ENCODE assay signal across 9 cellular contexts in the genomic region with DNA sequence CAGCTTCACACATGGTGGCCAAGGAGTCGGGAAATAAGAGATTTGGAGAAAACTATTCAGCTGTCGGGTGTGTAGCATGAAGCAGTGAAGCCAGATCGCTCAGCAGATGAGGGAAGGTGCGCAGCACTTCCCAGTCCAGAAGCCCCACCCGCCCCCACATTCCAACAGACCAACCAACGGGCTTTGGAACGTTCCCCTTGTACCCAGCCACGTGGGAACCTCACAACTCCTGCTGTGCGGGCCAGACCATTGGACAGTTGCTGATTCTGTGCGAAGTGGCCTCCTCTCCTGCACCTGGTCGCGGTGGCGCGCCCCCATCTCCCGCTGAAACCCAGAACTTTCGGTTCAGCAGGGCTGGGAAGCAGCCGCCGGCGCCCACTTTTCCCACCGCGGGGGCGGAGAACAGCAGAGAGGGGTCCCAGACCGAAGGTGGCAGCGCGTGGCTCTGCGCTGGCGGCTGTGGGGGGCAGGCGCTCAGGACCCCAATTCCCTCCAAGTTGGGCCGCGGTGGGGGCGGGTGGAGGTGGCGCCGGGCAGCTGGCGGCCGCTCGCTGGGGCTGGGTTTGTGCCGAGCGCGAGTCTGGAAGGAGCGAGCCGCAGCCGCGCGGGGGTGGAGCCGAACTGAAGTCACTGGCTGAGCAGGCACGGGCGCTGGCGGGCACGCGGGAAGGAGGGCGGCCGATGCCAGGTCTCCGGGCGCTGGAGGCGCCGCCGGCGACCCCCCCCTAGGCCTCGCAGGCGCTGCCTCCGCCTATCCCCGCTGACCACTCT.
DNase-seq lines count a peak whose midpoint lies in the region; ATAC-seq and TF ChIP-seq lines count a peak whose summit lies in the region.
"Had no signal": no experiment of that assay in that cellular context is flagged by ENCODE, and none has a peak within 500 bp of the region (broad histone marks: within the 10 kb centered on the region; RNA-seq: fewer than 3 reads in every experiment).

No MANE protein-coding gene starts in this region.

- peaks cover 20% of the 10 kb centered on the region for H3K27me3 Mint-ChIP-seq in stimulated activated naive CD8-positive, alpha-beta T cell treated with anti-CD3 and anti-CD28 coated beads, Interleukin-15, amount 100 ng/mL, for 72 hours
- peaks cover 7 to 21% (median 13%) of the 10 kb centered on the region in 5 donors for H3K27me3 Mint-ChIP-seq in naive thymus-derived CD4-positive, alpha-beta T cell

- POLR2A ChIA-PET in naive thymus-derived CD4-positive, alpha-beta T cell (lab: Charles Lee), result no interaction called here

- CTCF ChIA-PET in naive thymus-derived CD4-positive, alpha-beta T cell (lab: Charles Lee), result no interaction called here

- no peaks in the 10 kb centered on the region for H3K4me1 ChIP-seq in naive thymus-derived CD4-positive, alpha-beta T cell (ENCODE audit: control insufficient read depth in 2 of 2, insufficient read depth in 2 of 2, low read length in 2 of 2)
- no peaks in the 10 kb centered on the region for H3K4me1 ChIP-seq in aorta (ENCODE audit: control insufficient read depth in 1 of 2, insufficient read depth in 2 of 2, low read length in 2 of 2)

- H3K9me3 ChIP-seq in naive thymus-derived CD4-positive, alpha-beta T cell (ENCODE audit: control insufficient read depth in 2 of 3, low read length in 3 of 3), result no peaks in the 10 kb centered on the region
- no peaks in the 10 kb centered on the region for H3K9me3 ChIP-seq in aorta (ENCODE audit: control insufficient read depth, low read length)

- WGBS in aorta, 2 donors, result 3 to 6% methylated on average over 55 to 62 of the region's 62 CpGs

- peak; percentile 3 for DNase-seq in stimulated activated naive CD8-positive, alpha-beta T cell treated with anti-CD3 and anti-CD28 coated beads, Interleukin-15, Interleukin-2, amounts not matched to agents 100 U/mL and 50 U/mL, for 24 hours
- no peak for DNase-seq in stimulated activated naive CD8-positive, alpha-beta T cell treated with anti-CD3 and anti-CD28 coated beads, Interleukin-15, amount 100 ng/mL, for 72 hours
- DNase-seq in foreskin fibroblast (peak in 1 of 2 donors; percentile 64), aorta (peak; percentile 57 to 89), NCI-H2171 (lab: John Stamatoyannopoulos, UW) (no peak)
- no peak for DNase-seq in naive thymus-derived CD4-positive, alpha-beta T cell
- DNase-seq in effector CD8-positive, alpha-beta T cell (lab: John Stamatoyannopoulos, UW), result no peak
- no peak for DNase-seq in stimulated activated CD4-positive, alpha-beta T cell treated with anti-CD3 and anti-CD28 coated beads, Interleukin-4, amount 100 ng/mL, for 1 hour
- DNase-seq: activated T-cell treated with anti-CD3 and anti-CD28 coated beads, Interleukin-2, amount 50 U/mL, for 24 hours had no signal

- no peaks in the 10 kb centered on the region for H3K36me3 Mint-ChIP-seq in naive thymus-derived CD4-positive, alpha-beta T cell

- no peak overlapping the region for H3K4me3 Mint-ChIP-seq in stimulated activated naive CD8-positive, alpha-beta T cell treated with anti-CD3 and anti-CD28 coated beads, Interleukin-15, amount 100 ng/mL, for 72 hours
- no peak overlapping the region for H3K4me3 Mint-ChIP-seq in naive thymus-derived CD4-positive, alpha-beta T cell
- H3K4me3 Mint-ChIP-seq: activated T-cell treated with anti-CD3 and anti-CD28 coated beads, Interleukin-2, amount 50 U/mL, for 24 hours had no signal

- H3K27ac ChIP-seq in naive thymus-derived CD4-positive, alpha-beta T cell (ENCODE audit: low read depth, low read length), result no peak overlapping the region
- H3K27ac ChIP-seq in aorta (ENCODE audit: low read depth in 1 of 2, low read length in 2 of 2), result no peak overlapping the region

- no peaks in the 10 kb centered on the region for H3K36me3 ChIP-seq in naive thymus-derived CD4-positive, alpha-beta T cell (ENCODE audit: control insufficient read depth in 2 of 3, insufficient read depth in 3 of 3, low read length in 3 of 3)
- H3K36me3 ChIP-seq in aorta (ENCODE audit: control insufficient read depth in 1 of 2, insufficient read depth in 2 of 2, low read length in 1 of 2), result no peaks in the 10 kb centered on the region

- H3K27ac Mint-ChIP-seq in stimulated activated naive CD8-positive, alpha-beta T cell treated with anti-CD3 and anti-CD28 coated beads, Interleukin-15, amount 100 ng/mL, for 72 hours, result no peak overlapping the region
- no peak overlapping the region for H3K27ac Mint-ChIP-seq in naive thymus-derived CD4-positive, alpha-beta T cell
- H3K27ac Mint-ChIP-seq: activated T-cell treated with anti-CD3 and anti-CD28 coated beads, Interleukin-2, amount 50 U/mL, for 24 hours had no signal

- no peaks in the 10 kb centered on the region for H3K4me1 Mint-ChIP-seq in stimulated activated naive CD8-positive, alpha-beta T cell treated with anti-CD3 and anti-CD28 coated beads, Interleukin-15, amount 100 ng/mL, for 72 hours
- H3K4me1 Mint-ChIP-seq in naive thymus-derived CD4-positive, alpha-beta T cell, result peaks cover 0 to 5% (median 0%) of the 10 kb centered on the region in 7 donors

- intact Hi-C loops in naive thymus-derived CD4-positive, alpha-beta T cell (cut with micrococcal nuclease), result no loop called here
- intact Hi-C loops in aorta (cut with DNase I), result no loop called here

- H3K9me3 Mint-ChIP-seq in stimulated activated naive CD8-positive, alpha-beta T cell treated with anti-CD3 and anti-CD28 coated beads, Interleukin-15, amount 100 ng/mL, for 72 hours, result peaks cover 7 to 10% of the 10 kb centered on the region in 2 donors
- H3K9me3 Mint-ChIP-seq in naive thymus-derived CD4-positive, alpha-beta T cell, result peaks cover 3 to 9% (median 5%) of the 10 kb centered on the region in 11 donors

- no peak for ATAC-seq in stimulated activated naive CD8-positive, alpha-beta T cell treated with anti-CD3 and anti-CD28 coated beads, Interleukin-15, Interleukin-2, amounts not matched to agents 100 U/mL and 50 U/mL, for 24 hours
- ATAC-seq in stimulated activated naive CD8-positive, alpha-beta T cell treated with anti-CD3 and anti-CD28 coated beads, Interleukin-15, amount 100 ng/mL, for 72 hours, result no peak
- ATAC-seq in naive thymus-derived CD4-positive, alpha-beta T cell, result peak; percentile 63
- ATAC-seq in aorta (ENCODE audit: low FRiP score), result peak; percentile 71

- TF ChIP-seq CTCF in foreskin fibroblast (IDR thresholded peaks at IDR 0.05; ENCODE audit: low read depth, low read length), result no peak

- peak overlapping the region; percentile 60 to 66 for H3K4me3 ChIP-seq in foreskin fibroblast (ENCODE audit: low read depth in 1 of 2, low read length in 2 of 2)
- H3K4me3 ChIP-seq in naive thymus-derived CD4-positive, alpha-beta T cell (ENCODE audit: low read length), result no peak overlapping the region
- H3K4me3 ChIP-seq in aorta (ENCODE audit: low read length in 2 of 2), result peak overlapping the region; percentile 45 to 65

- peaks cover 0 to 3% of the 10 kb centered on the region in 2 donors for H3K27me3 ChIP-seq in naive thymus-derived CD4-positive, alpha-beta T cell (ENCODE audit: control insufficient read depth in 2 of 2, insufficient read depth in 2 of 2, low read length in 2 of 2)
- H3K27me3 ChIP-seq in aorta (ENCODE audit: control insufficient read depth in 1 of 2, insufficient read depth in 2 of 2, low read length in 1 of 2), result no peaks in the 10 kb centered on the region

Comparison
In these comparisons a context has a peak if more than half of its experiments do, and no peak if none do; other contexts are left out.
1. DNase-seq: peak in stimulated activated naive CD8-positive, alpha-beta T cell treated with anti-CD3 and anti-CD28 coated beads, Interleukin-15, Interleukin-2, amounts not matched to agents 100 U/mL and 50 U/mL, for 24 hours (single experiment) and aorta (2 of 2); none in stimulated activated naive CD8-positive, alpha-beta T cell treated with anti-CD3 and anti-CD28 coated beads, Interleukin-15, amount 100 ng/mL, for 72 hours (0 of 2), naive thymus-derived CD4-positive, alpha-beta T cell (0 of 9), effector CD8-positive, alpha-beta T cell (single experiment), NCI-H2171 (single experiment) and stimulated activated CD4-positive, alpha-beta T cell treated with anti-CD3 and anti-CD28 coated beads, Interleukin-4, amount 100 ng/mL, for 1 hour (single experiment).
2. ATAC-seq: peak in naive thymus-derived CD4-positive, alpha-beta T cell (single experiment) and aorta (single experiment); none in stimulated activated naive CD8-positive, alpha-beta T cell treated with anti-CD3 and anti-CD28 coated beads, Interleukin-15, Interleukin-2, amounts not matched to agents 100 U/mL and 50 U/mL, for 24 hours (single experiment) and stimulated activated naive CD8-positive, alpha-beta T cell treated with anti-CD3 and anti-CD28 coated beads, Interleukin-15, amount 100 ng/mL, for 72 hours (single experiment).